Comparison of ENCODE assay signal across 14 cellular contexts in the genomic region with DNA sequence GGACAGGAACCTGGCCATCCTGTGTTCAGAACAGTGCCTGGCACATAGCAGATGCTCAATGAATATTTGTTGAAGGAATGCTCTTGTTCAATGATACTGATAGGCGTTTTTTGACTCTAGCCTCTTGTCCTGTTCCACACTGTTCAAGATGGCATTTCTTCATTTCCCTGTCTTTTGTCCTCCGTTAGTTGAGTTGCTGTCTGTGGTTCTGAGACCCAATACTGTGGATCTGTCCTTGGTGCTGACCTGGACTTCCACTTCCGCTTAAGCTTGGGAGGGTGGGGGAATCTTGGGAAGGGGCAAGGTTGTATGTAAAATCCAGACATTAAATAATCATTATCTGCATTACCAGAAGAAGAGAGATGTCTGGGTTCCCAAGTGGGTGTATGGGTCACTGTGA. TPM values are rescaled to one million over a fixed set of nuclear protein-coding genes. Genes with fewer than 3 reads are reported as not detected.
A peak's percentile ranks its signal among the peaks of the same experiment; 100 is the strongest.
DNase-seq lines count a peak whose midpoint lies in the region; ATAC-seq, FAIRE-seq and TF ChIP-seq lines count a peak whose summit lies in the region.
"Had no signal": no experiment of that assay in that cellular context is flagged by ENCODE, and none has a peak within 500 bp of the region (broad histone marks: within the 10 kb centered on the region; RNA-seq: fewer than 3 reads in every experiment).

No MANE protein-coding gene starts in this region.

- peaks cover 2 to 20% (median 19%) of the 10 kb centered on the region in 5 donors for H3K27me3 Mint-ChIP-seq in naive thymus-derived CD8-positive, alpha-beta T cell

- TF ChIP-seq POLR2A in GM12892 (IDR thresholded peaks at IDR 0.05; ENCODE audit: low read depth, low read length): no peak

- H3K4me3 Mint-ChIP-seq in naive thymus-derived CD8-positive, alpha-beta T cell: no peak overlapping the region
- H3K4me3 Mint-ChIP-seq: T-helper 1 cell treated with Interleukin-12 subunit alpha and Interleukin-12 subunit beta and Interleukin-4 antibody, amounts not matched to agents 30 μg/mL and 1 μg/mL, for 36 hours had no signal

- ATAC-seq in naive thymus-derived CD8-positive, alpha-beta T cell: no peak
- ATAC-seq: heart left ventricle had no signal

- H3K4me1 Mint-ChIP-seq in naive thymus-derived CD8-positive, alpha-beta T cell: peaks cover 7 to 12% (median 11%) of the 10 kb centered on the region in 4 donors

- peaks cover 0 to 2% (median 0%) of the 10 kb centered on the region in 9 donors for H3K9me3 Mint-ChIP-seq in naive thymus-derived CD8-positive, alpha-beta T cell
- H3K9me3 Mint-ChIP-seq: T-helper 1 cell treated with Interleukin-12 subunit alpha and Interleukin-12 subunit beta and Interleukin-4 antibody, amounts not matched to agents 30 μg/mL and 1 μg/mL, for 36 hours had no signal

- no peaks in the 10 kb centered on the region for H3K36me3 Mint-ChIP-seq in naive thymus-derived CD8-positive, alpha-beta T cell

- DNase-seq in GM12892 (ENCODE audit: insufficient read length) (no peak), LHCN-M2 (ENCODE audit: low read depth) (peak; percentile 46), astrocyte of the hippocampus (ENCODE audit: low read depth, low spot score) (peak; percentile 74), kidney tubule cell (ENCODE audit: low spot score) (peak; percentile 34), dedifferentiated amniotic fluid mesenchymal stem cell (ENCODE audit: extremely low spot score) (no peak), NCI-H1930 (lab: John Stamatoyannopoulos, UW) (no peak)
- DNase-seq in activated CD8-positive, alpha-beta memory T cell treated with anti-CD3 and anti-CD28 coated beads for 24 hours: no peak
- DNase-seq in naive thymus-derived CD8-positive, alpha-beta T cell: no peak
- DNase-seq: activated T-cell treated with anti-CD3 and anti-CD28 coated beads for 4 hours, cerebellar nuclear complex, DMS153, heart left ventricle, sigmoid colon had no signal

- peak; percentile 42 for FAIRE-seq in GM12892 (lab: Jason Lieb, UNC)

- POLR2A ChIA-PET in naive thymus-derived CD8-positive, alpha-beta T cell (lab: Charles Lee): no interaction called here

- peak overlapping the region in 1 of 10 donors; percentile 57 for H3K27ac Mint-ChIP-seq in naive thymus-derived CD8-positive, alpha-beta T cell
- H3K27ac Mint-ChIP-seq: T-helper 1 cell treated with Interleukin-12 subunit alpha and Interleukin-12 subunit beta and Interleukin-4 antibody, amounts not matched to agents 30 μg/mL and 1 μg/mL, for 36 hours had no signal

RNA-seq across cellular contexts. Expression of a gene that starts 8.3 kb away (rescaled TPM):
- polyA plus RNA-seq in GM12892 (2012; ENCODE audit: missing spikeins): 41.1 TPM
- 1.0 and 2.1 TPM in 2 replicates for total RNA-seq in LHCN-M2 (2014; rRNA removed)
- 1.4 TPM for polyA plus RNA-seq in LHCN-M2 (2012)
- 100 to 1,000 TPM in 1 of 2 experiments, 10 to 100 TPM in 1; 92.9 to 103 TPM for total RNA-seq in naive thymus-derived CD8-positive, alpha-beta T cell
- polyA plus RNA-seq in naive thymus-derived CD8-positive, alpha-beta T cell: 10 to 100 TPM in 2 of 3 donors, 1 to 10 TPM in 1; 7.6 to 28.6 (median 11.7) TPM

RNA-seq across cellular contexts. Expression of a gene that starts 13.2 kb away (rescaled TPM):
- not detected for polyA plus RNA-seq in GM12892 (2012; ENCODE audit: missing spikeins)
- not detected in 2 replicates for total RNA-seq in LHCN-M2 (2014; rRNA removed)
- polyA plus RNA-seq in LHCN-M2 (2012): not detected
- total RNA-seq in naive thymus-derived CD8-positive, alpha-beta T cell: under 1 TPM; 0.60 to 0.69 TPM
- under 1 TPM in 2 of 3 donors, not detected in 1; 0.07 to 0.72 TPM for polyA plus RNA-seq in naive thymus-derived CD8-positive, alpha-beta T cell

RNA-seq across cellular contexts. Expression of a gene that starts 34.3 kb away (rescaled TPM):
- polyA plus RNA-seq in GM12892 (2012; ENCODE audit: missing spikeins): 21.9 TPM
- total RNA-seq in LHCN-M2 (2014; rRNA removed): 17.3 and 18.9 TPM in 2 replicates
- 28.4 TPM for polyA plus RNA-seq in LHCN-M2 (2012)
- 10 to 100 TPM; 48.9 to 51.9 TPM for total RNA-seq in naive thymus-derived CD8-positive, alpha-beta T cell
- polyA plus RNA-seq in naive thymus-derived CD8-positive, alpha-beta T cell: 1 to 10 TPM; 3.4 to 8.3 (median 8.3) TPM

RNA-seq across cellular contexts. Expression of a gene that starts 38.1 kb away (rescaled TPM):
- 8.4 TPM for polyA plus RNA-seq in GM12892 (2012; ENCODE audit: missing spikeins)
- 8.2 and 9.6 TPM in 2 replicates for total RNA-seq in LHCN-M2 (2014; rRNA removed)
- polyA plus RNA-seq in LHCN-M2 (2012): 3.0 TPM
- 10 to 100 TPM; 24.2 to 25.8 TPM for total RNA-seq in naive thymus-derived CD8-positive, alpha-beta T cell
- 1 to 10 TPM; 3.3 to 4.3 (median 3.7) TPM for polyA plus RNA-seq in naive thymus-derived CD8-positive, alpha-beta T cell

Comparison
In these comparisons a context has a peak if more than half of its experiments do, and no peak if none do; other contexts are left out.
1. DNase-seq: peak in LHCN-M2 (single experiment), astrocyte of the hippocampus (single experiment) and kidney tubule cell (single experiment); none in GM12892 (single experiment), activated CD8-positive, alpha-beta memory T cell treated with anti-CD3 and anti-CD28 coated beads for 24 hours (single experiment), dedifferentiated amniotic fluid mesenchymal stem cell (single experiment), naive thymus-derived CD8-positive, alpha-beta T cell (0 of 10) and NCI-H1930 (0 of 2).
2. RNA of a gene that starts 8.3 kb away (total RNA-seq): 92.9 to 103 TPM in naive thymus-derived CD8-positive, alpha-beta T cell; 1.0 to 2.1 TPM in LHCN-M2; every median in the first group is over 10 times any median in the second.